1 cellular context compared by ENCODE assay signal in the genomic region with DNA sequence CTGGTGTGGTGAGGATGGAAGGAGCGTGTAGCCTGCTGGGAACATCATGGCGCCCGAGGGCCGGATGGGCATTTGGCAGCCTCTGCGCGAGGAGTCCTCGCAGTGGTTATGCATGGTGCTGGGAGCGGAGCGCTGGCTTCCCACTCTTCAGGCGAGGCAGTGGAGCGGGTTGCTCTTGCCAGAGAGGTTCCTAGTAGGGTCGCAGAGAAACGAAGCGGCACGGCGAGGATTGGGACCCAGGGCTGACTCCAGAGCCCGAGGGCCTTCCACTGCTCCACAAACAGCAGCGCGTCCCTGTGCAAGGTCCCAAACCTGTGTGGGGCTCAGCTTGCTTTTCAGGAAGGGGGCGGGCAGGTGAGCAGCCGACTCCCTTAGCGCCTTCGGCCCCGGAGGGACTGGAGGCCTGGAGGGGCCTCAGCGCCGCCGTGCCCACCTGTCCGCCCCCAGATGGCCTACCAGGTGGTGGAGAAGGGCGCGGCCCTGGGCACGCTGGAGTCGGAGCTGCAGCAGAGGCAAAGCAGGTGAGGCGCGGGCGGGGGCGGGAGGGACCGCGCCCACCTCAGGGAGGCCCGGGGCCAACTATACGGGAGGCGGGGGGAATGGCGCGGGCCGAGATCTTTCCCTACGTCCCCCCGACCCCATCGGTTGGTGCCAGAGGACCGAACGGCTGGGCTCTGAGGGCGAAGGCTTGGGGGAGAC.
TF ChIP-seq lines count a peak whose summit lies in the region.

No MANE protein-coding gene starts in this region.

TF ChIP-seq in HEK293, 187 proteins besides CTCF, POLR2A, EP300 and RAD21 (continued from another document):
- TF ChIP-seq, protein P1, sequence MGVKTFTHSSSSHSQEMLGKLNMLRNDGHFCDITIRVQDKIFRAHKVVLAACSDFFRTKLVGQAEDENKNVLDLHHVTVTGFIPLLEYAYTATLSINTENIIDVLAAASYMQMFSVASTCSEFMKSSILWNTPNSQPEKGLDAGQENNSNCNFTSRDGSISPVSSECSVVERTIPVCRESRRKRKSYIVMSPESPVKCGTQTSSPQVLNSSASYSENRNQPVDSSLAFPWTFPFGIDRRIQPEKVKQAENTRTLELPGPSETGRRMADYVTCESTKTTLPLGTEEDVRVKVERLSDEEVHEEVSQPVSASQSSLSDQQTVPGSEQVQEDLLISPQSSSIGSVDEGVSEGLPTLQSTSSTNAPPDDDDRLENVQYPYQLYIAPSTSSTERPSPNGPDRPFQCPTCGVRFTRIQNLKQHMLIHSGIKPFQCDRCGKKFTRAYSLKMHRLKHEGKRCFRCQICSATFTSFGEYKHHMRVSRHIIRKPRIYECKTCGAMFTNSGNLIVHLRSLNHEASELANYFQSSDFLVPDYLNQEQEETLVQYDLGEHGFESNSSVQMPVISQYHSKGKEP (tag by site-specific recombination; IDR thresholded peaks at IDR 0.05): no peak
- peak; percentile 52 for TF ChIP-seq EGR2 (tag by site-specific recombination; IDR thresholded peaks at IDR 0.05; ENCODE audit: low read depth)
- TF ChIP-seq ZNF785 (tag by site-specific recombination; IDR thresholded peaks at IDR 0.05): no peak
- TF ChIP-seq ZNF391 (tag by site-specific recombination; IDR thresholded peaks at IDR 0.05; ENCODE audit: borderline replicate concordance, low read depth): no peak
- peak; percentile 95 for TF ChIP-seq KLF1 (tag by site-specific recombination; IDR thresholded peaks at IDR 0.05)
- TF ChIP-seq ZFHX2 (tag by site-specific recombination; conservative IDR thresholded peaks at IDR 0.05): peak; percentile 74
- TF ChIP-seq ZBTB8A (tag by site-specific recombination; IDR thresholded peaks at IDR 0.05): no peak
- peak; percentile 51; the same call in 1 of the 2 replicates for TF ChIP-seq KLF7 (tag by site-specific recombination; IDR thresholded peaks at IDR 0.05; ENCODE audit: borderline replicate concordance)
- no peak for TF ChIP-seq ZFP3 (tag by site-specific recombination; IDR thresholded peaks at IDR 0.05; ENCODE audit: low read depth)
- TF ChIP-seq BCL11B (tag by site-specific recombination; IDR thresholded peaks at IDR 0.05; ENCODE audit: low read depth): no peak
- no peak for TF ChIP-seq ZBTB1 (tag by site-specific recombination; IDR thresholded peaks at IDR 0.05)
- TF ChIP-seq MYNN (tag by site-specific recombination; IDR thresholded peaks at IDR 0.05; ENCODE audit: borderline replicate concordance): no peak
- no peak for TF ChIP-seq OSR2 (tag by site-specific recombination; IDR thresholded peaks at IDR 0.05)
